ENCODE assay signal across 20 cellular contexts in the genomic region with DNA sequence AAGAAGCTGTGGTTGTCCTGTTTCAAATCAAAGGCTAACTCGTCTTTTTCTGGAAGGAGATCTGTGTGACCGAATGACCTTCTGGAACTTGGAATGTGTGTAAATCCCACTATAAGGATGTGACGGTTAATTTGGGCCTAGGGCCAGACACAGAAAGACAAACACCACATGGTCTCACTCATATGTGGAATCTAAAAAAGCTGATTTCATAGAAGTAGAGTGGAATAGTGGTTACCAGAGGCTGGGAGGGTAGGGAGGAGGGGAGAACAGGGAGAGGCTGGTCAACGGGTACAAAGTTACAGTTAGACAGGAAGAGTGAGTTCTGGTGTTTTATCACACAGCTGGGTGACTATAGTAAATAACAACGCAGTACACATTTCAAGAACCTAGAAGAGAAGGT. TPM values are rescaled to one million over a fixed set of nuclear protein-coding genes. Genes with fewer than 3 reads are reported as not detected.
A peak's percentile ranks its signal among the peaks of the same experiment; 100 is the strongest.
DNase-seq lines count a peak whose midpoint lies in the region; ATAC-seq and TF ChIP-seq lines count a peak whose summit lies in the region.
"Had no signal": no experiment of that assay in that cellular context is flagged by ENCODE, and none has a peak within 500 bp of the region (broad histone marks: within the 10 kb centered on the region; RNA-seq: fewer than 3 reads in every experiment).

No MANE protein-coding gene starts in this region.

- TF ChIP-seq CTCF in astrocyte of the cerebellum (IDR thresholded peaks at IDR 0.05; ENCODE audit: low read depth, low read length, missing control alignments): no peak
- no peak for TF ChIP-seq CTCF in fibroblast of the aortic adventitia (IDR thresholded peaks at IDR 0.05; ENCODE audit: insufficient read depth, low read length)

- in situ Hi-C loops in astrocyte of the cerebellum (cut with HindIII; ENCODE audit: low sequenced_read_pairs): no loop called here

- no peak for ATAC-seq in GM18511 (IDR thresholded peaks at IDR 0.05; ENCODE audit: unreplicated experiment)
- ATAC-seq: GM23338, right lobe of liver had no signal

- no peak overlapping the region for H3K4me3 ChIP-seq in astrocyte of the cerebellum (ENCODE audit: low read depth, low read length)
- no peak overlapping the region for H3K4me3 ChIP-seq in fibroblast of the aortic adventitia (ENCODE audit: low read depth, low read length)
- H3K4me3 ChIP-seq: ascending aorta, GM23338, hepatocyte, right lobe of liver, SK-N-MC had no signal

- DNase-seq in EL (peak; percentile 82), astrocyte of the cerebellum (ENCODE audit: low read depth) (peak; percentile 89), fibroblast of the aortic adventitia (ENCODE audit: low read depth) (peak; percentile 38), pulmonary artery endothelial cell (ENCODE audit: low read depth, low spot score) (peak; percentile 59), SK-N-DZ (ENCODE audit: low spot score) (no peak), NCI-H345 (lab: John Stamatoyannopoulos, UW) (no peak), COLO668 (lab: John Stamatoyannopoulos, UW; ENCODE audit: unreplicated experiment) (no peak)
- DNase-seq: activated CD4-positive, alpha-beta T cell treated with anti-CD3 and anti-CD28 coated beads for 4 hours; activated naive CD4-positive, alpha-beta T cell; AML-193; erythroblast; GDM1; kidney; right lobe of liver; T1000 had no signal

RNA-seq across cellular contexts. Expression of a gene that starts 39.3 kb away (rescaled TPM):
- total RNA-seq in fibroblast of the aortic adventitia (ENCODE audit: low replicate concordance) (1.1 and 1.6 TPM in 2 replicates), pulmonary artery endothelial cell (21.7 and 40.4 TPM in 2 replicates)
- 0.24 and 4.4 TPM in 2 replicates for polyA plus RNA-seq in SK-N-DZ (2014; cell fraction: cytosol; rRNA removed)
- 1.1 and 2.0 TPM in 2 replicates for polyA plus RNA-seq in SK-N-DZ (2014; cell fraction: nucleus; rRNA removed)

Comparison
In these comparisons a context has a peak if more than half of its experiments do, and no peak if none do; other contexts are left out.
1. DNase-seq: peak in EL (single experiment), astrocyte of the cerebellum (single experiment), fibroblast of the aortic adventitia (single experiment) and pulmonary artery endothelial cell (single experiment); none in SK-N-DZ (single experiment), NCI-H345 (single experiment) and COLO668 (single experiment).